ENCODE assay signal across 35 cellular contexts in the genomic region with DNA sequence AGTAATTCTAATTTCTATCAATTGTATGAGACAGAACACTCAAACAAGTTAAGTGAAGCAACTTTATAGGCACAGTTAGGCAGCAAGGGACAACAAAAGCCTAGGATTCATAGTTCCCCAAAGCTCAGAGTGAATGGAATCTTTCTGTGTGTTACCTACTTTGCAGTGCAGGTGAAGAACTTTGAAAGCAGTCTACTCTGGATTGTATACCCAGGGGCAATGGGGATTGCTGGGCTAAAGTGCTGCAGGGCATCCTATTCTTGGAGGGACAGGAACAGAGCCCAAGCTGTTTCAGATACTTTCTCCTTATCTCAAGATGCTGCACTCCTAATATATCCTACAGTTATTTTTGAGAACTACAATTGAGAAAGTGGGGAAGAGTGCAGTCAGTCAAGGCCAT.
"Had no signal": no experiment of that assay in that cellular context is flagged by ENCODE, and none has a peak within 500 bp of the region (broad histone marks: within the 10 kb centered on the region; RNA-seq: fewer than 3 reads in every experiment).

No MANE protein-coding gene starts in this region.

- H3K4me3 ChIP-seq: MG63 had no signal

- H3K36me3 ChIP-seq: MG63 had no signal

- H3K9me3 ChIP-seq: MG63 had no signal

- DNase-seq: Karpas-422, Kasumi-1, MG63, MM.1S, MV-4-11, NCI-H1048, NCI-H1092, NCI-H1092 treated with DMSO at 0.1 percent for 48 hours, NCI-H1105, NCI-H1105 treated with DMSO at 0.1 percent for 48 hours, NCI-H1417, NCI-H1417 treated with DMSO at 0.1 percent for 48 hours, NCI-H1436, NCI-H1436 treated with DMSO at 0.1 percent for 48 hours, NCI-H146, NCI-H1694, NCI-H1694 treated with DMSO at 0.1 percent for 48 hours, NCI-H187, NCI-H187 treated with DMSO at 0.1 percent for 48 hours, NCI-H1930, NCI-H2029, NCI-H2029 treated with DMSO at 0.1 percent for 48 hours, NCI-H2081, NCI-H2081 treated with DMSO at 0.1 percent for 48 hours, NCI-H2107, NCI-H2171, NCI-H2171 treated with DMSO at 0.1 percent for 48 hours, NCI-H2227 treated with DMSO at 0.1 percent for 48 hours, NCI-H226, NCI-H345, NCI-H446, NCI-H446 treated with DMSO at 0.1 percent for 48 hours, NCI-H510A, NCI-H510A treated with DMSO at 0.1 percent for 48 hours, NCI-H524 had no signal
